1 cellular context compared by ENCODE assay signal in the genomic region with DNA sequence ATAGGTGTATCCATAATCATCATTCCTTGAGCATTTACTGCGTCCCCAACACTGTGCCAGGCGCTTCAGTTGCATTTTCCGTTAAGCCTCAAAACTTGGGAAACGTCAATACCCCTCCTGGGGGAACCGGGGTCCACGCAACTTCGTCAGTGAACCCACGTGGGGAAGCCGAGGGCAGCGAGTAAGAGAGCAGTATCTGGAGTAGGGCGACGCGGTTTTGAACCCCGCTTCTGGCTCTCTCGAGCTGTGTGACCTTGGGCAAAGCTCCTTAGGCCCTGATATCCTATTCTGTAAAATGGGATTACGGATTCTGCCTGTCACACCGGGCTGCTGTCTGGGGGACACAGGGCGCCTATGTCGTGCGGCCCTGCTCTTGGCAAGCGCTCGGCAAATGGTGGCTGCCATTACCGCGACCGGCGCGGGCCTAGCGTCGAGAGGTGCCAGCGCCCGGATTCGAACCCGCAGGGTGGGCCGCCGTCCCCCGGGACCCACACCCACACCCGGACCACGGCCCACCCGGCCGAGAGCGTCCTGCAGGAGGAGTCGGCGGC.
TF ChIP-seq lines count a peak whose summit lies in the region.

No MANE protein-coding gene starts in this region.

TF ChIP-seq in HEK293, 187 proteins besides CTCF, POLR2A, EP300 and RAD21 (continued from another document):
- TF ChIP-seq YY2 (tag by site-specific recombination; IDR thresholded peaks at IDR 0.05) (peak; percentile 57; the same call in 1 of the 2 replicates), ZFHX2 (tag by site-specific recombination; conservative IDR thresholded peaks at IDR 0.05) (peak; percentile 57)
